Comparison of ENCODE assay signal across 8 cellular contexts in genomic region chr5:151093476-151093889, GRCh38. TPM values are rescaled to one million over a fixed set of nuclear protein-coding genes. Genes with fewer than 3 reads are reported as not detected.
DNase-seq lines count a peak whose midpoint lies in the region; ATAC-seq and TF ChIP-seq lines count a peak whose summit lies in the region.

No MANE protein-coding gene starts in this region.

- no peaks in the 10 kb centered on the region for H3K79me2 ChIP-seq in OCI-LY3 (ENCODE audit: low read length)

- H3K27ac ChIP-seq in OCI-LY3 (ENCODE audit: low read length): peak overlapping the region; percentile 51

- DNase-seq in CD14-positive monocyte (ENCODE audit: low spot score) (peak; percentile 69), dermis blood vessel endothelial cell (peak; percentile 28), nephron progenitor cell (no peak), middle frontal gyrus (ENCODE audit: extremely low spot score, low spot score) (no peak), 8988T (no peak)
- no peak for DNase-seq in stimulated activated CD4-positive, alpha-beta T cell treated with anti-CD3 and anti-CD28 coated beads, Interleukin-2, amount 100 ng/mL, for 24 hours

- ATAC-seq in GM21825 (IDR thresholded peaks at IDR 0.05; ENCODE audit: unreplicated experiment): peak; percentile 3

- no peaks in the 10 kb centered on the region for H4K20me1 ChIP-seq in OCI-LY3 (ENCODE audit: insufficient read depth, low read length)

- H3K27ac Mint-ChIP-seq in CD14-positive monocyte (peak overlapping the region; percentile 98 to 100 (median 100)), nephron progenitor cell (peak overlapping the region; percentile 52)

- H3K9me3 ChIP-seq in OCI-LY3 (ENCODE audit: insufficient read depth, low read length): no peaks in the 10 kb centered on the region

- peak overlapping the region; percentile 93 for H3K4me2 ChIP-seq in OCI-LY3 (ENCODE audit: low read length)

- H3K9me3 Mint-ChIP-seq in CD14-positive monocyte (peaks cover 0 to 2% (median 0%) of the 10 kb centered on the region in 7 donors), nephron progenitor cell (no peaks in the 10 kb centered on the region)

- H3K27me3 ChIP-seq in OCI-LY3 (ENCODE audit: low read depth, low read length): peaks cover 4% of the 10 kb centered on the region; the same call in 1 of the 2 replicates

- H3K4me3 ChIP-seq in OCI-LY3 (ENCODE audit: low read length): peak overlapping the region; percentile 75

- H3K4me3 Mint-ChIP-seq in CD14-positive monocyte (peak overlapping the region; percentile 72 to 76), nephron progenitor cell (no peak overlapping the region)

- no peak overlapping the region for H2AFZ ChIP-seq in OCI-LY3 (ENCODE audit: low read depth, low read length)

- intact Hi-C loops in CD14-positive monocyte (cut with micrococcal nuclease): loop anchor here (5.0 kb wide), 1 partner anchor 36 kb away; no protein-coding TSS in a partner anchor

- H3K27me3 Mint-ChIP-seq in CD14-positive monocyte (ENCODE audit: low read depth in 3 of 3): peaks cover 0 to under 1% (median 0%) of the 10 kb centered on the region in 3 donors
- H3K27me3 Mint-ChIP-seq in nephron progenitor cell (ENCODE audit: low read depth, poor library complexity): peaks cover 17% of the 10 kb centered on the region

- H3K4me1 Mint-ChIP-seq in CD14-positive monocyte: peaks cover 92% of the 10 kb centered on the region
- peaks cover 51% of the 10 kb centered on the region for H3K4me1 Mint-ChIP-seq in nephron progenitor cell

- H3K36me3 ChIP-seq in OCI-LY3 (replicated peaks; ENCODE audit: low read depth, low read length): no peaks in the 10 kb centered on the region

- no peak for TF ChIP-seq CTCF in CD14-positive monocyte (IDR thresholded peaks at IDR 0.05)
- no peak for TF ChIP-seq CTCF in OCI-LY3 (IDR thresholded peaks at IDR 0.05; ENCODE audit: low read depth, low read length)
- no peak for TF ChIP-seq CTCF in nephron progenitor cell (IDR thresholded peaks at IDR 0.05)

- H3K4me1 ChIP-seq in OCI-LY3 (ENCODE audit: low read length): peaks cover 52% of the 10 kb centered on the region

- peak overlapping the region; percentile 74 for H3K9ac ChIP-seq in OCI-LY3 (ENCODE audit: low read length)

- H3K36me3 Mint-ChIP-seq in CD14-positive monocyte: peaks cover 6% of the 10 kb centered on the region in 2 donors
- H3K36me3 Mint-ChIP-seq in nephron progenitor cell (ENCODE audit: low read depth): no peaks in the 10 kb centered on the region

RNA-seq across cellular contexts. Expression of gene TNIP1, which starts 12.6 kb away (rescaled TPM):
- 10 to 100 TPM; 30.8 to 46.4 TPM for polyA plus RNA-seq in CD14-positive monocyte
- 104 and 148 TPM in 2 replicates for total RNA-seq in dermis blood vessel endothelial cell

Comparison
In these comparisons a context has a peak if more than half of its experiments do, and no peak if none do; other contexts are left out.
1. DNase-seq: peak in CD14-positive monocyte (single experiment) and dermis blood vessel endothelial cell (single experiment); none in nephron progenitor cell (single experiment), middle frontal gyrus (single experiment), stimulated activated CD4-positive, alpha-beta T cell treated with anti-CD3 and anti-CD28 coated beads, Interleukin-2, amount 100 ng/mL, for 24 hours (0 of 2) and 8988T (single experiment).